ENCODE assay signal across 16 cellular contexts in genomic region chr3:72413228-72413627, GRCh38. TPM values are rescaled to one million over a fixed set of nuclear protein-coding genes. Genes with fewer than 3 reads are reported as not detected.
DNase-seq lines count a peak whose midpoint lies in the region; ATAC-seq, FAIRE-seq and TF ChIP-seq lines count a peak whose summit lies in the region.
"Had no signal": no experiment of that assay in that cellular context is flagged by ENCODE, and none has a peak within 500 bp of the region (broad histone marks: within the 10 kb centered on the region; RNA-seq: fewer than 3 reads in every experiment).

No MANE protein-coding gene starts in this region.

- peak overlapping the region; percentile 47 for H3K4me2 ChIP-seq in smooth muscle cell
- H3K4me2 ChIP-seq: A549 had no signal

- peaks cover 100% of the 10 kb centered on the region for H3K79me2 ChIP-seq in smooth muscle cell (ENCODE audit: low read depth)

- POLR2A ChIA-PET in activated CD4-positive, alpha-beta T cell treated with anti-CD3 and anti-CD28 coated beads, Interleukin-2, amount 10 ng/mL, durations not matched to agents 7 days and 5 days (lab: Charles Lee), result no interaction called here

- CTCF ChIA-PET in activated CD4-positive, alpha-beta T cell treated with anti-CD3 and anti-CD28 coated beads, Interleukin-2, amount 10 ng/mL, durations not matched to agents 7 days and 5 days (lab: Charles Lee), result no interaction called here

- intact Hi-C loops in activated CD4-positive, alpha-beta T cell treated with anti-CD3 and anti-CD28 coated beads, Interleukin-2, amount 10 ng/mL, durations not matched to agents 24 days and 14 days (cut with micrococcal nuclease), result loop anchor here (5.0 kb wide), 1 partner anchor 36 kb away; no protein-coding TSS in a partner anchor

- TF ChIP-seq CTCF in smooth muscle cell (IDR thresholded peaks at IDR 0.05; ENCODE audit: borderline replicate concordance, insufficient read depth, poor library complexity, severe bottlenecking), result no peak

- H3K27me3 Mint-ChIP-seq in activated CD4-positive, alpha-beta T cell treated with anti-CD3 and anti-CD28 coated beads, Interleukin-2, amount 10 ng/mL, durations not matched to agents 24 days and 14 days, result no peaks in the 10 kb centered on the region
- H3K27me3 Mint-ChIP-seq in activated CD4-positive, alpha-beta T cell treated with anti-CD3 and anti-CD28 coated beads, Interleukin-2, amount 10 ng/mL, durations not matched to agents 7 days and 5 days, result no peaks in the 10 kb centered on the region
- H3K27me3 Mint-ChIP-seq: activated naive CD8-positive, alpha-beta T cell treated with anti-CD3 and anti-CD28 coated beads, Interleukin-2, amount 10 ng/mL, durations not matched to agents 7 days and 5 days had no signal

- no peak overlapping the region for H3K4me3 ChIP-seq in smooth muscle cell
- H3K4me3 ChIP-seq: A549, GM12878, sigmoid colon, thyroid gland had no signal

- no peaks in the 10 kb centered on the region for H3K9me3 Mint-ChIP-seq in activated CD4-positive, alpha-beta T cell treated with anti-CD3 and anti-CD28 coated beads, Interleukin-2, amount 10 ng/mL, durations not matched to agents 24 days and 14 days
- no peaks in the 10 kb centered on the region for H3K9me3 Mint-ChIP-seq in activated CD4-positive, alpha-beta T cell treated with anti-CD3 and anti-CD28 coated beads, Interleukin-2, amount 10 ng/mL, durations not matched to agents 7 days and 5 days

- ATAC-seq in GM19023 (IDR thresholded peaks at IDR 0.05; ENCODE audit: unreplicated experiment), result no peak
- ATAC-seq: A549, GM12878, HCT116 had no signal

- no peak for DNase-seq in activated CD4-positive, alpha-beta T cell treated with anti-CD3 and anti-CD28 coated beads, Interleukin-2, amount 10 ng/mL, durations not matched to agents 24 days and 14 days
- DNase-seq in activated CD4-positive, alpha-beta T cell treated with anti-CD3 and anti-CD28 coated beads, Interleukin-2, amount 10 ng/mL, durations not matched to agents 7 days and 5 days, result no peak
- DNase-seq in frontal cortex (ENCODE audit: low spot score in 2 of 2), result peak in 1 of 2 donors; percentile 14
- no peak for DNase-seq in smooth muscle cell (lab: John Stamatoyannopoulos, UW; ENCODE audit: unreplicated experiment)
- DNase-seq in cerebellar nuclear complex (lab: John Stamatoyannopoulos, UW), result no peak
- no peak for DNase-seq in SHP77 treated with DMSO at 0.1 percent for 48 hours (lab: John Stamatoyannopoulos, UW)
- DNase-seq: activated naive CD8-positive, alpha-beta T cell treated with anti-CD3 and anti-CD28 coated beads, Interleukin-2, amount 10 ng/mL, durations not matched to agents 7 days and 5 days; KG1; NCI-H1694; sigmoid colon; thyroid gland had no signal

- peaks cover 28% of the 10 kb centered on the region for H3K4me1 ChIP-seq in smooth muscle cell (ENCODE audit: low read depth)

- peaks cover 55% of the 10 kb centered on the region for H3K4me1 Mint-ChIP-seq in activated CD4-positive, alpha-beta T cell treated with anti-CD3 and anti-CD28 coated beads, Interleukin-2, amount 10 ng/mL, durations not matched to agents 24 days and 14 days
- peaks cover 63% of the 10 kb centered on the region for H3K4me1 Mint-ChIP-seq in activated CD4-positive, alpha-beta T cell treated with anti-CD3 and anti-CD28 coated beads, Interleukin-2, amount 10 ng/mL, durations not matched to agents 7 days and 5 days

- WGBS in smooth muscle cell (ENCODE audit: low lambda C conversion rate), result 19% methylated on average over 4 of the region's 4 CpGs

- H3K36me3 Mint-ChIP-seq in activated CD4-positive, alpha-beta T cell treated with anti-CD3 and anti-CD28 coated beads, Interleukin-2, amount 10 ng/mL, durations not matched to agents 24 days and 14 days (ENCODE audit: low read depth), result peaks cover 22% of the 10 kb centered on the region
- peaks cover 6% of the 10 kb centered on the region for H3K36me3 Mint-ChIP-seq in activated CD4-positive, alpha-beta T cell treated with anti-CD3 and anti-CD28 coated beads, Interleukin-2, amount 10 ng/mL, durations not matched to agents 7 days and 5 days (ENCODE audit: low read depth)

- no peaks in the 10 kb centered on the region for H3K36me3 ChIP-seq in smooth muscle cell (ENCODE audit: low read depth)
- H3K36me3 ChIP-seq: sigmoid colon, thyroid gland had no signal

- peak overlapping the region; percentile 18 for H3K27ac Mint-ChIP-seq in activated CD4-positive, alpha-beta T cell treated with anti-CD3 and anti-CD28 coated beads, Interleukin-2, amount 10 ng/mL, durations not matched to agents 24 days and 14 days
- no peak overlapping the region for H3K27ac Mint-ChIP-seq in activated CD4-positive, alpha-beta T cell treated with anti-CD3 and anti-CD28 coated beads, Interleukin-2, amount 10 ng/mL, durations not matched to agents 7 days and 5 days
- H3K27ac Mint-ChIP-seq: activated naive CD8-positive, alpha-beta T cell treated with anti-CD3 and anti-CD28 coated beads, Interleukin-2, amount 10 ng/mL, durations not matched to agents 7 days and 5 days had no signal

- no peak overlapping the region for H3K4me3 Mint-ChIP-seq in activated CD4-positive, alpha-beta T cell treated with anti-CD3 and anti-CD28 coated beads, Interleukin-2, amount 10 ng/mL, durations not matched to agents 24 days and 14 days
- no peak overlapping the region for H3K4me3 Mint-ChIP-seq in activated CD4-positive, alpha-beta T cell treated with anti-CD3 and anti-CD28 coated beads, Interleukin-2, amount 10 ng/mL, durations not matched to agents 7 days and 5 days
- H3K4me3 Mint-ChIP-seq: activated naive CD8-positive, alpha-beta T cell treated with anti-CD3 and anti-CD28 coated beads, Interleukin-2, amount 10 ng/mL, durations not matched to agents 7 days and 5 days had no signal

- H3F3A ChIP-seq in smooth muscle cell (ENCODE audit: low read depth), result no peaks in the 10 kb centered on the region

- no peaks in the 10 kb centered on the region for H3K27me3 ChIP-seq in smooth muscle cell (ENCODE audit: low read depth)
- H3K27me3 ChIP-seq: sigmoid colon, thyroid gland had no signal

- H4K20me1 ChIP-seq in smooth muscle cell (ENCODE audit: low read depth), result peaks cover 100% of the 10 kb centered on the region

- no peak overlapping the region for H3K9ac ChIP-seq in smooth muscle cell (ENCODE audit: low read depth)

- H2AFZ ChIP-seq in smooth muscle cell (ENCODE audit: low read depth), result no peak overlapping the region

- FAIRE-seq in frontal cortex (lab: Jason Lieb, UNC), result peak; percentile 84
- FAIRE-seq: A549, GM12878 had no signal

- H3K27ac ChIP-seq in angular gyrus (ENCODE audit: low read depth, low read length) (peak overlapping the region; percentile 82), smooth muscle cell (ENCODE audit: low read depth) (no peak overlapping the region)
- H3K27ac ChIP-seq: A549, sigmoid colon, thyroid gland had no signal

- no peaks in the 10 kb centered on the region for H3K9me3 ChIP-seq in smooth muscle cell (replicated peaks; ENCODE audit: low read depth)
- H3K9me3 ChIP-seq: A549, sigmoid colon, thyroid gland had no signal

RNA-seq across cellular contexts. Expression of gene RYBP, which starts 33.2 kb away (rescaled TPM):
- 61.0 and 62.0 TPM in 2 replicates for total RNA-seq in activated CD4-positive, alpha-beta T cell treated with anti-CD3 and anti-CD28 coated beads, Interleukin-2, amount 10 ng/mL, durations not matched to agents 24 days and 14 days
- 10 to 100 TPM; 11.4 to 12.4 TPM for total RNA-seq in activated CD4-positive, alpha-beta T cell treated with anti-CD3 and anti-CD28 coated beads, Interleukin-2, amount 10 ng/mL, durations not matched to agents 7 days and 5 days
- total RNA-seq in frontal cortex (30.6 TPM), smooth muscle cell (26.2 and 29.1 TPM in 2 replicates)
- polyA plus RNA-seq in smooth muscle cell, result 3.1 and 4.6 TPM in 2 replicates
